14 cellular contexts compared by ENCODE assay signal in genomic region chr10:118871244-118871865, GRCh38.
A peak's percentile ranks its signal among the peaks of the same experiment; 100 is the strongest.
DNase-seq lines count a peak whose midpoint lies in the region; ATAC-seq and TF ChIP-seq lines count a peak whose summit lies in the region.
"Had no signal": no experiment of that assay in that cellular context is flagged by ENCODE, and none has a peak within 500 bp of the region (broad histone marks: within the 10 kb centered on the region; RNA-seq: fewer than 3 reads in every experiment).

No MANE protein-coding gene starts in this region.

- H3K4me1 ChIP-seq in suprapubic skin (peaks cover 16% of the 10 kb centered on the region), aorta (ENCODE audit: control insufficient read depth in 1 of 2, insufficient read depth in 2 of 2, low read length in 2 of 2) (peaks cover 0 to 9% of the 10 kb centered on the region in 2 donors)

- no peak for TF ChIP-seq EP300 in suprapubic skin (IDR thresholded peaks at IDR 0.05)

- H3K36me3 ChIP-seq in suprapubic skin, result no peaks in the 10 kb centered on the region
- H3K36me3 ChIP-seq in aorta (ENCODE audit: control insufficient read depth in 1 of 2, insufficient read depth in 2 of 2, low read length in 1 of 2), result no peaks in the 10 kb centered on the region
- H3K36me3 ChIP-seq: esophagus muscularis mucosa had no signal

- peak; percentile 47 for DNase-seq in SKM-1 treated with dmso at 0.1 percent for 144 hours (lab: John Stamatoyannopoulos, UW; ENCODE audit: unreplicated experiment)
- DNase-seq in SKM-1 (lab: John Stamatoyannopoulos, UW; ENCODE audit: unreplicated experiment), result no peak
- peak; percentile 48 for DNase-seq in T1000 (lab: John Stamatoyannopoulos, UW)
- DNase-seq in foreskin melanocyte, result peak; percentile 9
- DNase-seq in suprapubic skin (ENCODE audit: low spot score in 2 of 2), result no peak
- no peak for DNase-seq in NCI-H2107 (lab: John Stamatoyannopoulos, UW)
- no peak for DNase-seq in aorta
- DNase-seq: 8988T; naive thymus-derived CD4-positive, alpha-beta T cell; NCI-H1694 treated with DMSO at 0.1 percent for 48 hours; RPMI8226 had no signal

- H3K27ac ChIP-seq in suprapubic skin, result peak overlapping the region; percentile 34
- peak overlapping the region in 1 of 2 donors; percentile 52 for H3K27ac ChIP-seq in aorta (ENCODE audit: low read depth in 1 of 2, low read length in 2 of 2)
- H3K27ac ChIP-seq: esophagus muscularis mucosa, testis had no signal

- ATAC-seq in HG03045 (IDR thresholded peaks at IDR 0.05; ENCODE audit: unreplicated experiment) (no peak), aorta (ENCODE audit: low FRiP score) (no peak)

- intact Hi-C loops in aorta (cut with DNase I), result loop anchor here in 1 of 2 donors (10.0 kb wide), 1 partner anchor 153 kb away; the partner anchor contains the start of gene NANOS1

- H3K27me3 ChIP-seq in suprapubic skin (peaks cover 4% of the 10 kb centered on the region), aorta (ENCODE audit: control insufficient read depth in 1 of 2, insufficient read depth in 2 of 2, low read length in 1 of 2) (no peaks in the 10 kb centered on the region)
- H3K27me3 ChIP-seq: esophagus muscularis mucosa, testis had no signal

- no peak overlapping the region for H3K4me3 ChIP-seq in suprapubic skin
- no peak overlapping the region for H3K4me3 ChIP-seq in aorta (ENCODE audit: low read length in 2 of 2)
- H3K4me3 ChIP-seq: esophagus muscularis mucosa, testis had no signal

- WGBS in suprapubic skin, result 56% methylated on average over 2 of the region's 2 CpGs
- WGBS in aorta, 2 donors, result 85 to 86% methylated on average over 2 of the region's 2 CpGs

- no peak for TF ChIP-seq CTCF in suprapubic skin (IDR thresholded peaks at IDR 0.05)

- H3K9me3 ChIP-seq in suprapubic skin (no peaks in the 10 kb centered on the region), aorta (ENCODE audit: control insufficient read depth, low read length) (peaks cover 1% of the 10 kb centered on the region)
- H3K9me3 ChIP-seq: esophagus muscularis mucosa, testis had no signal

- TF ChIP-seq POLR2A in suprapubic skin (IDR thresholded peaks at IDR 0.05), result no peak

Comparison
In these comparisons a context has a peak if more than half of its experiments do, and no peak if none do; other contexts are left out.
1. DNase-seq: peak in SKM-1 treated with dmso at 0.1 percent for 144 hours (single experiment), T1000 (single experiment) and foreskin melanocyte (single experiment); none in SKM-1 (single experiment), suprapubic skin (0 of 2), NCI-H2107 (single experiment) and aorta (0 of 2).